In the genomic region with DNA sequence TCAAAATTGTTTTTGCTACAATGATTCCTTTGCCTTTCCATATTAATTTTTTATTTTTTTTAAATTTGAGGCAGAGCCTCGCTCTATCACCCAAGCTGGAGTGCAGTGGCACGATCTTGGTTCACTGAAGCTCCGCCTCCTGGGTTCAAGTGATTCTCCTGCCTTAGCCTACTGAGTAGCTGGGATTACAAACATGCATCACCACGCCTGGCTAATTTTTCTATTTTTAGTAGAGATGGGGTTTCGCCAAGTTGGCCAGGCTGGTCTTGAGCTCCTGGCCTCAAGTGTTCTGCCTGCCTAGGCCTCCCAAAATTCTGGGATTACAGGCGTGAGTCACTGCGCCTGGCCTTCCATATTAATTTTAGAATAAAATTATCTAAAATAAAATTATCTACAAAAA, we compare ENCODE assay signal across 27 cellular contexts.
"Had no signal": no experiment of that assay in that cellular context is flagged by ENCODE, and none has a peak within 500 bp of the region (broad histone marks: within the 10 kb centered on the region; RNA-seq: fewer than 3 reads in every experiment).

No MANE protein-coding gene starts in this region.

- H3K27me3 ChIP-seq: ovary, right lobe of liver, sigmoid colon, stomach, thyroid gland, tibial nerve, upper lobe of left lung, vagina had no signal

- H3K27me3 Mint-ChIP-seq: naive thymus-derived CD8-positive, alpha-beta T cell; natural killer cell treated with Interleukin-12 subunit alpha and Interleukin-12 subunit beta and Interleukin-15 and Interleukin-18, amount 100 ng/mL, for 72 hours; stimulated activated naive B cell treated with anti-CD40 and anti-IgM and Interleukin-4, amounts not matched to agents 10 μg/mL and 1 μg/mL and 100 μg/mL, for 72 hours; stimulated activated naive CD8-positive, alpha-beta T cell treated with anti-CD3 and anti-CD28 coated beads, Interleukin-15, Interleukin-2, amounts not matched to agents 100 ng/mL and 50 ng/mL, for 24 hours had no signal

- H3K4me1 ChIP-seq: parathyroid adenoma, prostate gland, right lobe of liver, sigmoid colon, tibial nerve, upper lobe of left lung, vagina had no signal

- H3K27ac Mint-ChIP-seq: natural killer cell treated with Interleukin-12 subunit alpha and Interleukin-12 subunit beta and Interleukin-15 and Interleukin-18, amount 100 ng/mL, for 72 hours; nephron progenitor cell; stimulated activated naive B cell treated with anti-CD40 and anti-IgM and Interleukin-4, amounts not matched to agents 10 μg/mL and 1 μg/mL and 100 μg/mL, for 72 hours; stimulated activated naive CD8-positive, alpha-beta T cell treated with anti-CD3 and anti-CD28 coated beads, Interleukin-15, Interleukin-2, amounts not matched to agents 100 ng/mL and 50 ng/mL, for 24 hours had no signal

- H3K9ac ChIP-seq: parathyroid adenoma had no signal

- H3K4me3 Mint-ChIP-seq: natural killer cell treated with Interleukin-12 subunit alpha and Interleukin-12 subunit beta and Interleukin-15 and Interleukin-18, amount 100 ng/mL, for 72 hours; nephron progenitor cell; neural crest cell; stimulated activated effector memory CD8-positive, alpha-beta T cell treated with anti-CD3 and anti-CD28 coated beads, Interleukin-12 subunit alpha, Interleukin-12 subunit beta, amount 100 ng/mL, for 72 hours; stimulated activated naive B cell treated with anti-CD40 and anti-IgM and Interleukin-4, amounts not matched to agents 10 μg/mL and 1 μg/mL and 100 μg/mL, for 72 hours; stimulated activated naive CD8-positive, alpha-beta T cell treated with anti-CD3 and anti-CD28 coated beads, Interleukin-15, Interleukin-2, amounts not matched to agents 100 ng/mL and 50 ng/mL, for 24 hours had no signal

- ATAC-seq: naive thymus-derived CD8-positive, alpha-beta T cell; natural killer cell treated with Interleukin-12 subunit alpha and Interleukin-12 subunit beta and Interleukin-15 and Interleukin-18, amount 100 ng/mL, for 72 hours; right cardiac atrium; right lobe of liver; stimulated activated naive B cell treated with anti-CD40 and anti-IgM and Interleukin-4, amounts not matched to agents 10 μg/mL and 1 μg/mL and 100 μg/mL, for 72 hours had no signal

- H3K36me3 Mint-ChIP-seq: stimulated activated effector memory CD8-positive, alpha-beta T cell treated with anti-CD3 and anti-CD28 coated beads, Interleukin-12 subunit alpha, Interleukin-12 subunit beta, amount 100 ng/mL, for 72 hours had no signal

- H3K4me3 ChIP-seq: ovary, prostate gland, right lobe of liver, sigmoid colon, stomach, thoracic aorta, thyroid gland, tibial nerve, upper lobe of left lung, vagina had no signal

- DNase-seq: naive thymus-derived CD8-positive, alpha-beta T cell; nephron progenitor cell; occipital lobe; ovary; right cardiac atrium; right lobe of liver; sigmoid colon; small intestine; stimulated activated CD4-positive, alpha-beta T cell treated with anti-CD3 and anti-CD28 coated beads, Interleukin-15, amount 100 ng/mL, for 24 hours; stimulated activated CD4-positive, alpha-beta T cell treated with anti-CD3 and anti-CD28 coated beads, Interleukin-2, amount 100 ng/mL, for 24 hours; stimulated activated CD4-positive, alpha-beta T cell treated with anti-CD3 and anti-CD28 coated beads, Interleukin-2, amount 100 ng/mL, for 48 hours; stimulated activated CD4-positive, alpha-beta T cell treated with anti-CD3 and anti-CD28 coated beads, Interleukin-4, amount 100 ng/mL, for 24 hours; stimulated activated naive B cell treated with anti-CD40 and anti-IgM and Interleukin-4, amounts not matched to agents 10 μg/mL and 1 μg/mL and 100 μg/mL, for 72 hours; stimulated activated naive CD4-positive, alpha-beta T cell treated with Interleukin-2 at 50 U/mL for 16 hours; stomach; trophoblast cell; upper lobe of left lung had no signal

- H3K27ac ChIP-seq: ovary, parathyroid adenoma, prostate gland, right lobe of liver, sigmoid colon, stomach, thoracic aorta, thyroid gland, tibial nerve, upper lobe of left lung, vagina had no signal

- H3K9me3 Mint-ChIP-seq: stimulated activated effector memory CD8-positive, alpha-beta T cell treated with anti-CD3 and anti-CD28 coated beads, Interleukin-12 subunit alpha, Interleukin-12 subunit beta, amount 100 ng/mL, for 72 hours; stimulated activated naive CD8-positive, alpha-beta T cell treated with anti-CD3 and anti-CD28 coated beads, Interleukin-15, Interleukin-2, amounts not matched to agents 100 ng/mL and 50 ng/mL, for 24 hours had no signal

- H2AFZ ChIP-seq: parathyroid adenoma had no signal

- H3K36me3 ChIP-seq: ovary, prostate gland, right lobe of liver, sigmoid colon, stomach, thoracic aorta, thyroid gland, tibial nerve, upper lobe of left lung, vagina had no signal

- H3K9me3 ChIP-seq: ovary, prostate gland, right lobe of liver, sigmoid colon, stomach, thoracic aorta, thyroid gland, tibial nerve, upper lobe of left lung, vagina had no signal
